ENCODE assay signal across 31 cellular contexts in genomic region chr11:1823376-1824220, GRCh38. TPM values are rescaled to one million over a fixed set of nuclear protein-coding genes. Genes with fewer than 3 reads are reported as not detected.
"Had no signal": no experiment of that assay in that cellular context is flagged by ENCODE, and none has a peak within 500 bp of the region (broad histone marks: within the 10 kb centered on the region; RNA-seq: fewer than 3 reads in every experiment).

No MANE protein-coding gene starts in this region.

- FAIRE-seq: astrocyte, colon, endothelial cell of umbilical vein, frontal cortex had no signal

- H3K4me1 Mint-ChIP-seq: activated B cell treated with CpG ODN at 0.5 μM for 24 hours; activated CD4-positive, alpha-beta T cell treated with anti-CD3 and anti-CD28 coated beads for 36 hours; central memory CD8-positive, alpha-beta T cell; naive B cell had no signal

- H3K27ac Mint-ChIP-seq: activated B cell treated with CpG ODN at 0.5 μM for 24 hours; activated CD4-positive, alpha-beta T cell treated with anti-CD3 and anti-CD28 coated beads for 36 hours; activated T-cell treated with anti-CD3 and anti-CD28 coated beads, Interleukin-2, amount 50 U/mL, for 72 hours; effector memory CD8-positive, alpha-beta T cell; naive B cell; progenitor cell of endocrine pancreas; T-helper 17 cell had no signal

- H3K36me3 ChIP-seq: breast epithelium, thyroid gland, upper lobe of right lung had no signal

- H3K27ac ChIP-seq: breast epithelium, thyroid gland, upper lobe of right lung had no signal

- H3K27me3 ChIP-seq: breast epithelium, thyroid gland, upper lobe of right lung had no signal

- H3K4me3 ChIP-seq: breast epithelium, mucosa of descending colon, thyroid gland, upper lobe of right lung had no signal

- ATAC-seq: activated CD4-positive, alpha-beta T cell treated with anti-CD3 and anti-CD28 coated beads for 36 hours; activated T-cell treated with anti-CD3 and anti-CD28 coated beads, Interleukin-2, amount 50 U/mL, for 72 hours; effector memory CD8-positive, alpha-beta T cell; esophagus mucosa; mucosa of descending colon; stimulated activated naive CD8-positive, alpha-beta T cell treated with anti-CD3 and anti-CD28 coated beads, Interleukin-15, Interleukin-2, amounts not matched to agents 100 U/mL and 50 U/mL, for 24 hours; T-helper 17 cell; upper lobe of right lung had no signal

- H3K27me3 Mint-ChIP-seq: activated CD4-positive, alpha-beta T cell treated with anti-CD3 and anti-CD28 coated beads for 36 hours had no signal

- DNase-seq: activated B cell treated with CpG ODN at 0.5 μM for 24 hours; activated CD4-positive, alpha-beta T cell treated with anti-CD3 and anti-CD28 coated beads for 36 hours; activated CD4-positive, alpha-beta T cell treated with anti-CD3 and anti-CD28 coated beads, Interleukin-2, amount 50 U/mL, for 4 hours; activated CD8-positive, alpha-beta memory T cell treated with anti-CD3 and anti-CD28 coated beads for 24 hours; activated effector memory CD4-positive, alpha-beta T cell treated with anti-CD3 and anti-CD28 coated beads, Interleukin-2, amount 50 U/mL, for 16 hours; activated naive CD4-positive, alpha-beta T cell treated with anti-CD3 and anti-CD28 coated beads, Interleukin-2, amount 50 U/mL, for 16 hours; activated T-cell treated with anti-CD3 and anti-CD28 coated beads, Interleukin-2, amount 50 U/mL, for 72 hours; effector memory CD8-positive, alpha-beta T cell; glutamatergic neuron; hippocampal formation; mesendoderm; mucosa of descending colon; naive B cell; retina; stimulated activated CD4-positive, alpha-beta T cell treated with anti-CD3 and anti-CD28 coated beads, Interleukin-4, amount 100 ng/mL, for 24 hours; stimulated activated naive CD8-positive, alpha-beta T cell treated with anti-CD3 and anti-CD28 coated beads, Interleukin-15, Interleukin-2, amounts not matched to agents 100 U/mL and 50 U/mL, for 24 hours; substantia nigra; T-helper 17 cell; thyroid gland had no signal

- H3K4me3 Mint-ChIP-seq: activated B cell treated with CpG ODN at 0.5 μM for 24 hours; activated CD4-positive, alpha-beta T cell treated with anti-CD3 and anti-CD28 coated beads for 36 hours; activated T-cell treated with anti-CD3 and anti-CD28 coated beads, Interleukin-2, amount 50 U/mL, for 72 hours; central memory CD8-positive, alpha-beta T cell; effector memory CD8-positive, alpha-beta T cell; T-helper 17 cell had no signal

- H3K9me3 ChIP-seq: thyroid gland, upper lobe of right lung had no signal

- H3K36me3 Mint-ChIP-seq: naive B cell had no signal

- H3K9me3 Mint-ChIP-seq: activated B cell treated with CpG ODN at 0.5 μM for 24 hours; central memory CD8-positive, alpha-beta T cell had no signal

RNA-seq across cellular contexts. Expression of gene SYT8, which starts 11.2 kb away (rescaled TPM):
- total RNA-seq: activated B cell treated with CpG ODN at 0.5 μM for 24 hours; activated CD4-positive, alpha-beta T cell treated with anti-CD3 and anti-CD28 coated beads for 36 hours; activated T-cell treated with anti-CD3 and anti-CD28 coated beads, Interleukin-2, amount 50 U/mL, for 72 hours; endothelial cell of umbilical vein; frontal cortex; omental fat pad; T-helper 17 cell; thyroid gland had no signal
- polyA plus RNA-seq: endothelial cell of umbilical vein, neural cell had no signal

RNA-seq across cellular contexts. Expression of gene TNNI2, which starts 15.2 kb away (rescaled TPM):
- total RNA-seq: activated CD4-positive, alpha-beta T cell treated with anti-CD3 and anti-CD28 coated beads for 36 hours; astrocyte; dermis microvascular lymphatic vessel endothelial cell; endothelial cell of umbilical vein; frontal cortex; T-helper 17 cell; thyroid gland had no signal
- polyA plus RNA-seq: endothelial cell of umbilical vein, neural cell had no signal

RNA-seq across cellular contexts. Expression of gene LSP1, which starts 29.3 kb away (rescaled TPM):
- total RNA-seq: endothelial cell of umbilical vein, progenitor cell of endocrine pancreas had no signal
- polyA plus RNA-seq: endothelial cell of umbilical vein, neural cell had no signal
